Comparison of ENCODE assay signal across 8 cellular contexts in the genomic region with DNA sequence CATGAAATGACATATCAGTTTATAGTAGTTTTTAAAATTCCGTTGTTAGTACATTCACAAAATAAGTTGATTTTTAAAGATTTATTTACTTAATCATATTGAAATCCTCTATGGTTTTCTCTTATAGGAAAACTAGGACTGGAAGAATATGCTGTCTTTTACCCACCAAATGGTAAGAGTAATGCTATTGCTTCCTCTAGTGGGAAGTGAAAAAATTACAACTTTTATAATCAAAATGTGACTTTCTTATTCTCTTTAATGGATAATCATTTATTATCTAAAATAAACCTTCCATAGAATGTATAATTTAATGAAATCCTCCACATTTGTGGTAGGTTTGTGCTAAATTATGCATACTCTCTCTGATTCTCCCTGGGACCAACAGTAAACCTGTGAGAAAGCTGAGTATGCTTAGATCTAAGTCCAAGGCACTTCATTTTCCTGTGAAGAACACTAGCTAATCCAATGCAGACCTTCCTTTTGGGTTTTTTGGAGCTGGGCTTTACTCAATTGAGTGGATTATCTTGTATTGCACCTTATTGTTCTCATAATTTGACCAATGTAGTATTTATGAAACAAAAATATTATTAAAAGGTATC.
DNase-seq lines count a peak whose midpoint lies in the region; ATAC-seq and TF ChIP-seq lines count a peak whose summit lies in the region.

No MANE protein-coding gene starts in this region.

- H3K4me3 ChIP-seq in colonic mucosa = no peak overlapping the region

- ATAC-seq in effector memory CD8-positive, alpha-beta T cell (replicated peaks) = no peak

- H3K27me3 ChIP-seq in colonic mucosa = no peaks in the 10 kb centered on the region

- peak; percentile 37 for TF ChIP-seq CTCF in GM10266 (IDR thresholded peaks at IDR 0.05; ENCODE audit: control insufficient read depth, insufficient read depth, low read depth, missing control alignments)
- peak; percentile 31 for TF ChIP-seq CTCF in colonic mucosa (IDR thresholded peaks at IDR 0.05)

- no peak for DNase-seq in GM10266 (ENCODE audit: extremely low spot score)
- DNase-seq in NCI-H1092 (lab: John Stamatoyannopoulos, UW) = peak; percentile 3
- DNase-seq in colonic mucosa = no peak
- DNase-seq in pons (ENCODE audit: low spot score) = peak; percentile 64
- no peak for DNase-seq in retina
- DNase-seq in NCI-H146 treated with DMSO at 0.1 percent for 48 hours (lab: John Stamatoyannopoulos, UW; ENCODE audit: unreplicated experiment) = no peak
- no peak for DNase-seq in COLO668 (lab: John Stamatoyannopoulos, UW; ENCODE audit: unreplicated experiment)
- no peak for DNase-seq in effector memory CD8-positive, alpha-beta T cell

- no peaks in the 10 kb centered on the region for H3K27me3 Mint-ChIP-seq in effector memory CD8-positive, alpha-beta T cell

- H3K27ac ChIP-seq in colonic mucosa = no peak overlapping the region

- no peaks in the 10 kb centered on the region for H3K9me3 Mint-ChIP-seq in effector memory CD8-positive, alpha-beta T cell

- H3K4me1 Mint-ChIP-seq in effector memory CD8-positive, alpha-beta T cell (ENCODE audit: low read depth in 2 of 2) = peaks cover 14 to 27% of the 10 kb centered on the region in 2 donors

- no peaks in the 10 kb centered on the region for H3K36me3 Mint-ChIP-seq in effector memory CD8-positive, alpha-beta T cell (ENCODE audit: insufficient read depth)

- intact Hi-C loops in colonic mucosa (cut with DNase I) = loop anchor here (5.0 kb wide), 1 partner anchor 263 kb away; no protein-coding TSS in a partner anchor

- H3K27ac Mint-ChIP-seq in effector memory CD8-positive, alpha-beta T cell = no peak overlapping the region

- H3K4me3 Mint-ChIP-seq in effector memory CD8-positive, alpha-beta T cell = no peak overlapping the region

- no peaks in the 10 kb centered on the region for H3K36me3 ChIP-seq in colonic mucosa

- no peaks in the 10 kb centered on the region for H3K9me3 ChIP-seq in colonic mucosa

- no peaks in the 10 kb centered on the region for H3K4me1 ChIP-seq in colonic mucosa

- H3K9ac ChIP-seq in colonic mucosa (ENCODE audit: low read depth in 2 of 2, low read length in 2 of 2) = no peak overlapping the region

Comparison
In these comparisons a context has a peak if more than half of its experiments do, and no peak if none do; other contexts are left out.
1. DNase-seq: peak in NCI-H1092 (single experiment) and pons (single experiment); none in GM10266 (single experiment), colonic mucosa (single experiment), retina (single experiment), NCI-H146 treated with DMSO at 0.1 percent for 48 hours (single experiment), COLO668 (single experiment) and effector memory CD8-positive, alpha-beta T cell (0 of 3).